Comparison of ENCODE assay signal across 8 cellular contexts in genomic region chr15:70093481-70094309, GRCh38. TPM values are rescaled to one million over a fixed set of nuclear protein-coding genes. Genes with fewer than 3 reads are reported as not detected.
DNase-seq lines count a peak whose midpoint lies in the region; ATAC-seq and TF ChIP-seq lines count a peak whose summit lies in the region.

No MANE protein-coding gene starts in this region.

- H3K4me1 ChIP-seq in duodenal mucosa (ENCODE audit: control insufficient read depth in 1 of 2, insufficient read depth in 2 of 2, low read length in 2 of 2) (peaks cover 62 to 68% of the 10 kb centered on the region in 2 donors), osteoblast (ENCODE audit: insufficient read depth, low read length) (peaks cover 54% of the 10 kb centered on the region)

- DNase-seq in ELF-1 (ENCODE audit: low read depth, low spot score), result peak; percentile 92
- peak; percentile 78 for DNase-seq in NCI-H748 treated with DMSO at 0.1 percent for 48 hours (lab: John Stamatoyannopoulos, UW)
- DNase-seq in osteoblast (ENCODE audit: insufficient read length, low spot score, missing footprints), result peak; percentile 84
- DNase-seq in NCI-H187 (lab: John Stamatoyannopoulos, UW), result no peak
- no peak for DNase-seq in NCI-H1694 (lab: John Stamatoyannopoulos, UW)

- no peak for TF ChIP-seq CTCF in osteoblast (IDR thresholded peaks at IDR 0.05; ENCODE audit: extremely low read depth, low read depth, low read length)

- no peak for ATAC-seq in HG02610 (IDR thresholded peaks at IDR 0.05; ENCODE audit: unreplicated experiment)
- ATAC-seq in GM21390 (IDR thresholded peaks at IDR 0.05; ENCODE audit: unreplicated experiment), result no peak

- H3K27ac ChIP-seq in duodenal mucosa (ENCODE audit: low read depth, low read length) (peak overlapping the region; percentile 8), osteoblast (ENCODE audit: low read depth, low read length) (peak overlapping the region; percentile 36)

- H3K9ac ChIP-seq in duodenal mucosa (ENCODE audit: low read depth in 1 of 2, low read length in 2 of 2), result peak overlapping the region; percentile 29 to 60

- peak overlapping the region; percentile 66 for H3K4me2 ChIP-seq in osteoblast (ENCODE audit: insufficient read depth, low read length)

- H3K36me3 ChIP-seq in duodenal mucosa (ENCODE audit: control insufficient read depth in 1 of 2, insufficient read depth in 2 of 2, low read length in 2 of 2), result peaks cover 4 to 5% of the 10 kb centered on the region in 2 donors
- H3K36me3 ChIP-seq in osteoblast (ENCODE audit: insufficient read depth, low read length), result peaks cover 48% of the 10 kb centered on the region

- H3K9me3 ChIP-seq in duodenal mucosa (ENCODE audit: control insufficient read depth in 1 of 2, low read length in 2 of 2), result no peaks in the 10 kb centered on the region
- H3K9me3 ChIP-seq in osteoblast (ENCODE audit: low read depth, low read length), result no peaks in the 10 kb centered on the region

- H4K20me1 ChIP-seq in osteoblast (ENCODE audit: insufficient read depth, low read length), result peaks cover 67% of the 10 kb centered on the region

- H3K79me2 ChIP-seq in osteoblast (ENCODE audit: insufficient read depth, low read length), result peaks cover 88% of the 10 kb centered on the region

- H2AFZ ChIP-seq in osteoblast (ENCODE audit: low read length), result no peak overlapping the region

- H3K27me3 ChIP-seq in duodenal mucosa (ENCODE audit: control insufficient read depth in 1 of 2, insufficient read depth in 2 of 2, low read length in 2 of 2) (no peaks in the 10 kb centered on the region), osteoblast (ENCODE audit: insufficient read depth, low read length) (no peaks in the 10 kb centered on the region)

- H3K4me3 ChIP-seq in duodenal mucosa (ENCODE audit: low read depth in 1 of 2, low read length in 2 of 2) (peak overlapping the region; percentile 48 to 97), osteoblast (ENCODE audit: insufficient read depth, low read length) (peak overlapping the region; percentile 35)

RNA-seq across cellular contexts. Expression of gene TLE3, which starts 4.0 kb away (rescaled TPM):
- 21.5 and 29.7 TPM in 2 replicates for total RNA-seq in osteoblast

Comparison
In these comparisons a context has a peak if more than half of its experiments do, and no peak if none do; other contexts are left out.
1. DNase-seq: peak in ELF-1 (single experiment), NCI-H748 treated with DMSO at 0.1 percent for 48 hours (single experiment) and osteoblast (single experiment); none in NCI-H187 (0 of 2) and NCI-H1694 (single experiment).